18 cellular contexts compared by ENCODE assay signal in the genomic region with DNA sequence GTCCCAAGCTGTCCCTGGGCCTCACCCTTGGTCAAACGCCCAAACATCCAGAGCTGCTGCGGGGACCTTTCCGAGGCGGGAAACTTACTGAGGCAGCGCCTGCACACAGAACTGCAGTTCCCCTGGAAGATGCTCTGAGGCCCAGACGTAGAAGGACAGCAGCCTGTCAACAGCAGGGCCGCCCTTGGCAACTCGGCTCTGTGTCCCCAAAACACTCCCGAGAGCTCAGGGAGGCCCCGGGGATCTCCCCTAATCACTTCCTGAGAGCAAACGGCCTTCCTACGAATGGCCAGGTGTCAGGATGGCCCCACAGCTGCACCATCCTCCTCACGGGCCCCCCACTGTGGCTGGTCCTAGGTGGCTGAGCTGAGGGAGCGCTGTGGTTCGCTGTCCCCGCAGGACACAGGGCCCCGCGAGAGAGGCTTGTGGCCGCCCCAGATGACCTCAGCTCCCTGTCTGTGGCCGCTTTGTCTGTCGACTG. TPM values are rescaled to one million over a fixed set of nuclear protein-coding genes. Genes with fewer than 3 reads are reported as not detected.
DNase-seq lines count a peak whose midpoint lies in the region; ATAC-seq and TF ChIP-seq lines count a peak whose summit lies in the region.
"Had no signal": no experiment of that assay in that cellular context is flagged by ENCODE, and none has a peak within 500 bp of the region (broad histone marks: within the 10 kb centered on the region; RNA-seq: fewer than 3 reads in every experiment).

No MANE protein-coding gene starts in this region.

- H3K4me1 ChIP-seq in right cardiac atrium (ENCODE audit: control insufficient read depth, insufficient read depth, low read length) (peaks cover 4% of the 10 kb centered on the region), body of pancreas (peaks cover 23% of the 10 kb centered on the region)

- peak overlapping the region; percentile 21 to 48 (median 29) for H3K4me3 Mint-ChIP-seq in nephron
- H3K4me3 Mint-ChIP-seq in type B pancreatic cell: peak overlapping the region; percentile 67

- H3K27ac ChIP-seq in right cardiac atrium (ENCODE audit: low read length) (no peak overlapping the region), body of pancreas (peak overlapping the region in 3 of 4 donors; percentile 20 to 72 (median 53))
- H3K27ac ChIP-seq: lower lobe of right lung, tibial nerve had no signal

- H3K4me1 Mint-ChIP-seq in nephron: peaks cover 47% of the 10 kb centered on the region
- H3K4me1 Mint-ChIP-seq in type B pancreatic cell (ENCODE audit: unreplicated experiment): peaks cover 38% of the 10 kb centered on the region

- H3K27me3 ChIP-seq in right cardiac atrium (ENCODE audit: control insufficient read depth, insufficient read depth): no peaks in the 10 kb centered on the region
- no peaks in the 10 kb centered on the region for H3K27me3 ChIP-seq in body of pancreas

- TF ChIP-seq POLR2A in body of pancreas (IDR thresholded peaks at IDR 0.05): no peak

- DNase-seq in right cardiac atrium (peak in 2 of 3 donors; percentile 41), Right ventricle myocardium inferior (ENCODE audit: missing footprints) (no peak), body of pancreas (peak in 3 of 4 donors; percentile 14 to 39 (median 37)), type B pancreatic cell (ENCODE audit: extremely low spot score, unreplicated experiment) (no peak), NCI-H2196 treated with DMSO at 0.1 percent for 48 hours (lab: John Stamatoyannopoulos, UW; ENCODE audit: unreplicated experiment) (no peak), cortex of kidney (lab: John Stamatoyannopoulos, UW) (no peak)
- DNase-seq: activated CD4-positive, alpha-beta T cell treated with anti-CD3 and anti-CD28 coated beads, Interleukin-2, amount 50 U/mL, for 1 hour; activated effector memory CD4-positive, alpha-beta T cell treated with Interleukin-2 at 50 U/mL for 16 hours; dermis blood vessel endothelial cell; GF-D8; lower lobe of right lung; NCI-H2029; stimulated activated CD4-positive, alpha-beta T cell treated with anti-CD3 and anti-CD28 coated beads, Interleukin-1b, Interleukin-23, amount 100 ng/mL, for 48 hours; stimulated activated naive CD4-positive, alpha-beta T cell treated with Interleukin-2 at 50 U/mL for 16 hours had no signal

- H3K36me3 Mint-ChIP-seq in nephron (ENCODE audit: low read depth) (no peaks in the 10 kb centered on the region), type B pancreatic cell (no peaks in the 10 kb centered on the region)

- whole genome bisulfite sequencing in right cardiac atrium: 68% methylated on average over 21 of the region's 21 CpGs
- WGBS in body of pancreas, 2 donors: 78 to 84% methylated on average over 15 to 21 of the region's 21 CpGs

- H3K27ac Mint-ChIP-seq in nephron (peak overlapping the region; percentile 58 to 75 (median 63)), type B pancreatic cell (no peak overlapping the region)

- H3K27me3 Mint-ChIP-seq in nephron (ENCODE audit: low read depth): peaks cover 31% of the 10 kb centered on the region
- peaks cover 14% of the 10 kb centered on the region for H3K27me3 Mint-ChIP-seq in type B pancreatic cell

- H3K9me3 Mint-ChIP-seq in nephron (no peaks in the 10 kb centered on the region), type B pancreatic cell (no peaks in the 10 kb centered on the region)

- H3K4me3 ChIP-seq in right cardiac atrium (ENCODE audit: low read length): no peak overlapping the region
- H3K4me3 ChIP-seq in body of pancreas: no peak overlapping the region
- H3K4me3 ChIP-seq: lower lobe of right lung, tibial nerve had no signal

- TF ChIP-seq CTCF in body of pancreas (IDR thresholded peaks at IDR 0.05) (no peak), nephron (IDR thresholded peaks at IDR 0.05; ENCODE audit: unreplicated experiment in 3 of 3) (no peak), type B pancreatic cell (conservative IDR thresholded peaks at IDR 0.05) (no peak)

- intact Hi-C loops in right cardiac atrium (cut with DNase I) (no loop called here), Right ventricle myocardium inferior (cut with DNase I) (loop anchor here (5.0 kb wide), 1 partner anchor 43 kb away; no protein-coding TSS in a partner anchor), body of pancreas (cut with DNase I) (no loop called here)

- ATAC-seq in right cardiac atrium (peak in 1 of 2 donors; percentile 39), Right ventricle myocardium inferior (no peak), body of pancreas (peak; percentile 12), GM21528 (IDR thresholded peaks at IDR 0.05; ENCODE audit: low FRiP score, unreplicated experiment) (no peak)
- ATAC-seq: lower lobe of right lung had no signal

- H3K36me3 ChIP-seq in body of pancreas (replicated peaks in 1 of 2; ENCODE audit: insufficient read depth in 1 of 2, low read depth in 2 of 2): no peaks in the 10 kb centered on the region
- H3K36me3 ChIP-seq: lower lobe of right lung, tibial nerve had no signal

- H3K9me3 ChIP-seq in right cardiac atrium (ENCODE audit: control insufficient read depth, low read length) (no peaks in the 10 kb centered on the region), body of pancreas (no peaks in the 10 kb centered on the region)
- H3K9me3 ChIP-seq: lower lobe of right lung, tibial nerve had no signal

RNA-seq across cellular contexts. Expression of a gene that starts 46.1 kb away (rescaled TPM):
- total RNA-seq in right cardiac atrium (10 to 100 TPM; 23.9 to 29.2 (median 27.0) TPM), Right ventricle myocardium inferior (21.5 TPM), body of pancreas (10 to 100 TPM in 1 of 2 donors, 1 to 10 TPM in 1; 6.0 to 13.2 TPM), type B pancreatic cell (ENCODE audit: low replicate concordance) (4.2 and 11.7 TPM in 2 replicates)
- polyA plus RNA-seq in right cardiac atrium: 25.8 TPM
- total RNA-seq: T-helper 1 cell treated with Interleukin-12 subunit alpha and Interleukin-12 subunit beta and Interleukin-4 antibody, amounts not matched to agents 30 ng/mL and 1 ng/mL, for 36 hours had no signal

Comparison
In these comparisons a context has a peak if more than half of its experiments do, and no peak if none do; other contexts are left out.
1. DNase-seq: peak in right cardiac atrium (2 of 3) and body of pancreas (3 of 4); none in Right ventricle myocardium inferior (single experiment), type B pancreatic cell (single experiment), NCI-H2196 treated with DMSO at 0.1 percent for 48 hours (single experiment) and cortex of kidney (single experiment).